ENCODE assay signal across 8 cellular contexts in the genomic region with DNA sequence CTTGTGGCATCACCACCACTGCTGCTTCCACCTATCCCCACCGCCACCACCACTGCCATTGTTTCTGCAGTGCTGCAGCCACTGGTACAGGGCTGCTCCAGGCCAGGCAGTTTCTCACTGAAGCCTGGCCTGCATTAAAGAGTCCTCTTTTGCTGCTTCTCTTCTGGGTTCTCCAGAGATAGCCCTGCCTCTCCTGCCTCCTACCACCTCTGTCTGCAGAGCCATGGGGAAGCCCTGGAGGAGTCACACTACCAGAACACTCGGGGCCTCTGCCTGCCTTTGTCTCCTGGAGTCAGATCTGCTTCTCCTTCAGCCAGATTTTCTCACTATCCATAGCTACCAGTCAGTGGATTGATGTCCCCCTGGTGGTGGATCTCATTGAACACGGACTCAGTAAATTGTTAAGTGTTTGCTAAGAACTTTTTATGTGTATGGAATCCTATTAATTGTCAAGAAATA. TPM values are rescaled to one million over a fixed set of nuclear protein-coding genes. Genes with fewer than 3 reads are reported as not detected.
A peak's percentile ranks its signal among the peaks of the same experiment; 100 is the strongest.
DNase-seq lines count a peak whose midpoint lies in the region; TF ChIP-seq lines count a peak whose summit lies in the region.

No MANE protein-coding gene starts in this region.

- CTCF ChIA-PET in A673 (lab: Charles Lee) = interaction anchor here (0.9 to 1.0 kb wide), 3 partner anchors 159 to 194 kb away, joined by 3 to 10 read pairs (median 4); no protein-coding TSS in a partner anchor

- no peak overlapping the region for H3K23ac ChIP-seq in H9 (ENCODE audit: insufficient read length, low read depth, low read length)

- H3K27me3 ChIP-seq in A673 (replicated peaks; ENCODE audit: insufficient read depth, low read depth, low read length, poor library complexity) = no peaks in the 10 kb centered on the region
- H3K27me3 ChIP-seq in H9 (ENCODE audit: insufficient read depth, low read length) = no peaks in the 10 kb centered on the region
- no peaks in the 10 kb centered on the region for H3K27me3 ChIP-seq in SJSA1 (replicated peaks)

- no peaks in the 10 kb centered on the region for H3K23me2 ChIP-seq in H9 (ENCODE audit: insufficient read length, low read depth, low read length, poor library complexity, severe bottlenecking)

- peaks cover 5 to 7% of the 10 kb centered on the region in 2 experiments for H3K4me1 Mint-ChIP-seq in H9

- TF ChIP-seq CTCF in A673 (conservative IDR thresholded peaks at IDR 0.05; ENCODE audit: low read depth, low read length) (peak; percentile 78), H9 (conservative IDR thresholded peaks at IDR 0.05) (peak; percentile 81), fibroblast of villous mesenchyme (IDR thresholded peaks at IDR 0.05; ENCODE audit: insufficient read depth, low read depth, low read length) (peak; percentile 73)

- no peaks in the 10 kb centered on the region for H3K79me1 ChIP-seq in H9 (ENCODE audit: insufficient read depth, low read depth, low read length, poor library complexity, severe bottlenecking)

- no TSS peak for BruUV-seq in A673 (replicated peaks; lab: Mats Ljungman, UMichigan)

- POLR2A ChIA-PET in A673 (lab: Charles Lee; ENCODE audit: low non-redundant PET) = no interaction called here

- no peak overlapping the region for H4K91ac ChIP-seq in H9 (ENCODE audit: insufficient read length, low read depth, low read length)

- H3K9me3 Mint-ChIP-seq in H9 = peaks cover 4 to 9% of the 10 kb centered on the region in 2 experiments; a peak in 4 of 5 replicates

- no peak overlapping the region for H3K4me2 ChIP-seq in H9 (ENCODE audit: insufficient read depth, insufficient read length, low read length)

- H3K36me3 Mint-ChIP-seq in H9 (ENCODE audit: insufficient read depth in 1 of 3, low read depth in 3 of 3) = peaks cover 0 to 17% (median 0%) of the 10 kb centered on the region in 3 experiments; a peak in 4 of 7 replicates

- DNase-seq in A673 (ENCODE audit: low spot score) = peak; percentile 86
- peak; percentile 72 for DNase-seq in H9
- DNase-seq in SJSA1 (ENCODE audit: low read depth in 1 of 2, low spot score in 2 of 2) = peak; percentile 65 to 74
- peak; percentile 86 for DNase-seq in fibroblast of villous mesenchyme (ENCODE audit: low read depth)
- DNase-seq in pulmonary artery endothelial cell (ENCODE audit: low read depth, low spot score) = peak; percentile 61
- no peak for DNase-seq in activated naive CD4-positive, alpha-beta T cell (lab: John Stamatoyannopoulos, UW)
- DNase-seq in stimulated activated CD4-positive, alpha-beta T cell treated with anti-CD3 and anti-CD28 coated beads, Interleukin-4, amount 100 ng/mL, for 1 hour = no peak
- DNase-seq in activated T-cell treated with anti-CD3 and anti-CD28 coated beads, Interleukin-2, amount 50 U/mL, for 1 hour = no peak

- no peaks in the 10 kb centered on the region for H3K36me3 ChIP-seq in A673 (ENCODE audit: insufficient read depth, low read length, poor library complexity, severe bottlenecking)
- peaks cover 31% of the 10 kb centered on the region for H3K36me3 ChIP-seq in SJSA1

- H3T11ph ChIP-seq in H9 (ENCODE audit: low read length) = no peak overlapping the region

- WGBS in H9 (ENCODE audit: extremely low coverage, insufficient read length, low lambda C conversion rate) = no CpG with 5 or more reads among the region's 3 CpGs

- no peaks in the 10 kb centered on the region for H3K4me1 ChIP-seq in A673 (ENCODE audit: insufficient read depth, low read length, poor library complexity, severe bottlenecking)
- no peaks in the 10 kb centered on the region for H3K4me1 ChIP-seq in H9 (ENCODE audit: insufficient read depth, low read length)
- peaks cover 39% of the 10 kb centered on the region for H3K4me1 ChIP-seq in SJSA1 (replicated peaks)

- H3K9me3 ChIP-seq in A673 (ENCODE audit: low read depth, low read length, poor library complexity, severe bottlenecking) = peaks cover 3% of the 10 kb centered on the region
- no peaks in the 10 kb centered on the region for H3K9me3 ChIP-seq in H9 (ENCODE audit: control insufficient read depth, low read depth, low read length)
- H3K9me3 ChIP-seq in SJSA1 (replicated peaks) = no peaks in the 10 kb centered on the region

- no peak overlapping the region for H4K5ac ChIP-seq in H9 (ENCODE audit: insufficient read length, low read depth, low read length)

- H3K27ac Mint-ChIP-seq in H9 = peak overlapping the region in 1 of 3 experiments; percentile 41; a peak in 2 of 7 replicates

- peaks cover 2% of the 10 kb centered on the region for H3K27me3 Mint-ChIP-seq in H9 (ENCODE audit: low read depth)

- H2AK5ac ChIP-seq in H9 (ENCODE audit: insufficient read length, low read length) = no peak overlapping the region

- H3K56ac ChIP-seq in H9 (ENCODE audit: insufficient read length, low read depth, low read length) = no peak overlapping the region

- no peak overlapping the region for H3K27ac ChIP-seq in A673 (ENCODE audit: low read depth, low read length, poor library complexity, severe bottlenecking)
- H3K27ac ChIP-seq in H9 (ENCODE audit: insufficient read length, low read depth, low read length) = no peak overlapping the region
- H3K27ac ChIP-seq in SJSA1 = peak overlapping the region; percentile 62

- H4K20me1 ChIP-seq in H9 (ENCODE audit: control insufficient read depth, insufficient read depth, insufficient read length) = no peaks in the 10 kb centered on the region

- no peaks in the 10 kb centered on the region for H3K79me2 ChIP-seq in H9 (ENCODE audit: insufficient read depth, low read length)

- no peak overlapping the region for H2BK5ac ChIP-seq in H9 (ENCODE audit: insufficient read length, low read length)

- H3K4ac ChIP-seq in H9 (ENCODE audit: low read depth, low read length) = no peak overlapping the region

- H2BK120ac ChIP-seq in H9 (ENCODE audit: low read depth, low read length, poor library complexity, severe bottlenecking) = no peak overlapping the region

- no peak overlapping the region for H2BK15ac ChIP-seq in H9 (ENCODE audit: low read depth, low read length)

- H3K18ac ChIP-seq in H9 (ENCODE audit: insufficient read length, low read depth, low read length) = no peak overlapping the region

- no peak overlapping the region for H4K8ac ChIP-seq in H9 (replicated peaks; ENCODE audit: insufficient read length, low read depth, low read length)

- H3K14ac ChIP-seq in H9 (ENCODE audit: insufficient read depth, low read length) = no peak overlapping the region

- H3K4me3 Mint-ChIP-seq in H9 = no peak overlapping the region

- H2BK12ac ChIP-seq in H9 (ENCODE audit: insufficient read length, low read depth, low read length) = no peak overlapping the region

- intact Hi-C loops in A673 (cut with micrococcal nuclease; ENCODE audit: unreplicated experiment) = loop anchor here (1.0 kb wide), 1 partner anchor 194 kb away; no protein-coding TSS in a partner anchor

- no peak overlapping the region for H3K9ac ChIP-seq in H9 (ENCODE audit: extremely low read depth, insufficient read length, low read length)

- no peak overlapping the region for H2BK20ac ChIP-seq in H9 (ENCODE audit: low read depth, low read length, poor library complexity, severe bottlenecking)

- peak overlapping the region; percentile 70 for H2AFZ ChIP-seq in H9 (ENCODE audit: low read length)

- no peak overlapping the region for H3K4me3 ChIP-seq in A673 (ENCODE audit: low read depth, low read length, poor library complexity, severe bottlenecking)
- no peak overlapping the region for H3K4me3 ChIP-seq in SJSA1
- H3K4me3 ChIP-seq in fibroblast of villous mesenchyme (ENCODE audit: low read depth, low read length) = no peak overlapping the region

RNA-seq across cellular contexts. Expression of a gene that starts 37.7 kb away (rescaled TPM):
- 32.5 and 35.0 TPM in 2 replicates for total RNA-seq in A673 (2021)
- 36.0 and 36.3 TPM in 2 replicates for total RNA-seq in H9 (2021)
- 97.5 and 108 TPM in 2 replicates for total RNA-seq in SJSA1 (2014; rRNA removed; shearing (Covaris generic))
- 135 and 259 TPM in 2 replicates for total RNA-seq in fibroblast of villous mesenchyme
- 45.7 and 60.9 TPM in 2 replicates for total RNA-seq in pulmonary artery endothelial cell

Comparison
In these comparisons a context has a peak if more than half of its experiments do, and no peak if none do; other contexts are left out.
1. DNase-seq: peak in A673 (single experiment), H9 (single experiment), SJSA1 (2 of 2), fibroblast of villous mesenchyme (single experiment) and pulmonary artery endothelial cell (single experiment); none in activated naive CD4-positive, alpha-beta T cell (0 of 4), stimulated activated CD4-positive, alpha-beta T cell treated with anti-CD3 and anti-CD28 coated beads, Interleukin-4, amount 100 ng/mL, for 1 hour (single experiment) and activated T-cell treated with anti-CD3 and anti-CD28 coated beads, Interleukin-2, amount 50 U/mL, for 1 hour (single experiment).
2. Peak in every context shown above with its lines, with median percentiles within 50 percentile points of each other: CTCF ChIP-seq.